Comparison of ENCODE assay signal across 16 cellular contexts in genomic region chr17:1391577-1391976, GRCh38. TPM values are rescaled to one million over a fixed set of nuclear protein-coding genes. Genes with fewer than 3 reads are reported as not detected.
DNase-seq lines count a peak whose midpoint lies in the region; ATAC-seq and TF ChIP-seq lines count a peak whose summit lies in the region.
"Had no signal": no experiment of that assay in that cellular context is flagged by ENCODE, and none has a peak within 500 bp of the region (broad histone marks: within the 10 kb centered on the region; RNA-seq: fewer than 3 reads in every experiment).

No MANE protein-coding gene starts in this region.

- no peak overlapping the region for H2AFZ ChIP-seq in OCI-LY1 (ENCODE audit: low read length)

- H4K20me1 ChIP-seq in OCI-LY1 (ENCODE audit: insufficient read depth, low read length) = peaks cover 7% of the 10 kb centered on the region; the same call in 1 of the 2 replicates

- intact Hi-C loops in CD4-positive, alpha-beta memory T cell (cut with micrococcal nuclease) = no loop called here
- intact Hi-C loops in gastrocnemius medialis (cut with DNase I; ENCODE audit: low total_unique reads) = no loop called here

- H3K9ac ChIP-seq in OCI-LY1 (ENCODE audit: low read length) = no peak overlapping the region; the same call in 1 of the 2 replicates

- peaks cover 99% of the 10 kb centered on the region for H3K79me2 ChIP-seq in OCI-LY1 (ENCODE audit: insufficient read depth, low read length)

- in situ Hi-C loops in gastrocnemius medialis (cut with MboI; ENCODE audit: low sequenced_read_pairs in 4 of 4) = no loop called here

- peak overlapping the region in 5 of 8 donors; percentile 32 to 52 (median 42) for H3K4me3 Mint-ChIP-seq in CD4-positive, alpha-beta memory T cell

- H3F3A ChIP-seq in OCI-LY1 (ENCODE audit: insufficient read depth, low read length) = no peaks in the 10 kb centered on the region

- H3K36me3 ChIP-seq in CD4-positive, alpha-beta memory T cell (ENCODE audit: insufficient read depth, low read length) = no peaks in the 10 kb centered on the region
- H3K36me3 ChIP-seq in OCI-LY1 (ENCODE audit: insufficient read depth, low read length) = peaks cover 30% of the 10 kb centered on the region
- no peaks in the 10 kb centered on the region for H3K36me3 ChIP-seq in gastroesophageal sphincter
- H3K36me3 ChIP-seq in gastrocnemius medialis = no peaks in the 10 kb centered on the region
- H3K36me3 ChIP-seq: pancreas had no signal

- ATAC-seq in gastroesophageal sphincter = no peak
- no peak for ATAC-seq in gastrocnemius medialis
- ATAC-seq in HG02884 (IDR thresholded peaks at IDR 0.05; ENCODE audit: unreplicated experiment) = no peak
- no peak for ATAC-seq in HG03565 (IDR thresholded peaks at IDR 0.05; ENCODE audit: unreplicated experiment)
- ATAC-seq: CD8-positive, alpha-beta T cell had no signal

- TF ChIP-seq EP300 in gastroesophageal sphincter (IDR thresholded peaks at IDR 0.05) = no peak

- CTCF ChIA-PET in CD4-positive, alpha-beta memory T cell (lab: Charles Lee; ENCODE audit: partially characterized antibody) = interaction anchor here (0.7 to 4.3 kb wide), 6 partner anchors 8 to 130 kb away, joined by 3 to 24 read pairs (median 4); partner anchors contain the start of genes INPP5K and YWHAE

- peaks cover 0 to 18% of the 10 kb centered on the region in 2 donors for H3K36me3 Mint-ChIP-seq in CD4-positive, alpha-beta memory T cell

- peaks cover 36 to 84% (median 61%) of the 10 kb centered on the region in 4 donors for H3K4me1 Mint-ChIP-seq in CD4-positive, alpha-beta memory T cell

- H3K27ac ChIP-seq in CD4-positive, alpha-beta memory T cell (ENCODE audit: low read depth, low read length) = peak overlapping the region; percentile 11
- H3K27ac ChIP-seq in OCI-LY1 (ENCODE audit: low read depth, low read length, poor library complexity, severe bottlenecking) (no peak overlapping the region), gastroesophageal sphincter (peak overlapping the region; percentile 48 to 77 (median 56)), gastrocnemius medialis (peak overlapping the region; percentile 96 to 100 (median 98))
- H3K27ac ChIP-seq: SJSA1 had no signal

- H3K9me3 Mint-ChIP-seq in CD4-positive, alpha-beta memory T cell = no peaks in the 10 kb centered on the region
- H3K9me3 Mint-ChIP-seq: CD8-positive, alpha-beta T cell had no signal

- H3K9me3 ChIP-seq in CD4-positive, alpha-beta memory T cell (ENCODE audit: control insufficient read depth in 1 of 2, low read length in 2 of 2) = no peaks in the 10 kb centered on the region
- H3K9me3 ChIP-seq in OCI-LY1 (ENCODE audit: low read length) (no peaks in the 10 kb centered on the region), gastroesophageal sphincter (no peaks in the 10 kb centered on the region), gastrocnemius medialis (no peaks in the 10 kb centered on the region)
- H3K9me3 ChIP-seq: left lung, pancreas, SJSA1 had no signal

- POLR2A ChIA-PET in CD4-positive, alpha-beta memory T cell (lab: Charles Lee; ENCODE audit: partially characterized antibody) = interaction anchor here (0.5 to 2.7 kb wide), 4 partner anchors 8 to 65 kb away, joined by 3 to 16 read pairs (median 4); partner anchors contain the start of genes CRK and YWHAE

- H3K4me2 ChIP-seq in OCI-LY1 (ENCODE audit: low read length) = peak overlapping the region; percentile 27; the same call in 1 of the 2 replicates

- no peak for DNase-seq in CD4-positive, alpha-beta memory T cell
- DNase-seq in gastrocnemius medialis (no peak), NCI-H1417 treated with DMSO at 0.1 percent for 48 hours (lab: John Stamatoyannopoulos, UW) (no peak), Ammon's horn (ENCODE audit: low spot score) (no peak)
- DNase-seq: anterior cingulate cortex; CD8-positive, alpha-beta T cell; effector CD8-positive, alpha-beta T cell; left lung; pancreas; stimulated activated CD4-positive, alpha-beta T cell treated with anti-CD3 and anti-CD28 coated beads, Interleukin-2, amount 100 ng/mL, for 48 hours; stimulated activated naive CD4-positive, alpha-beta T cell treated with Interleukin-2 at 50 U/mL for 16 hours had no signal

- H3K4me3 ChIP-seq in CD4-positive, alpha-beta memory T cell (ENCODE audit: low read length in 2 of 2) = no peak overlapping the region
- H3K4me3 ChIP-seq in OCI-LY1 (ENCODE audit: low read depth, low read length, poor library complexity, severe bottlenecking) (no peak overlapping the region), gastroesophageal sphincter (no peak overlapping the region), gastrocnemius medialis (peak overlapping the region in 3 of 4 donors; percentile 21 to 35 (median 27))
- H3K4me3 ChIP-seq: left lung, pancreas, SJSA1 had no signal

- no peaks in the 10 kb centered on the region for H3K27me3 ChIP-seq in CD4-positive, alpha-beta memory T cell (ENCODE audit: insufficient read depth, low read length)
- no peaks in the 10 kb centered on the region for H3K27me3 ChIP-seq in OCI-LY1 (ENCODE audit: insufficient read depth, low read length)
- no peaks in the 10 kb centered on the region for H3K27me3 ChIP-seq in gastroesophageal sphincter
- H3K27me3 ChIP-seq in gastrocnemius medialis = no peaks in the 10 kb centered on the region
- H3K27me3 ChIP-seq: left lung, pancreas, SJSA1 had no signal

- no peak for TF ChIP-seq CTCF in OCI-LY1 (IDR thresholded peaks at IDR 0.05; ENCODE audit: low read length)
- TF ChIP-seq CTCF in gastroesophageal sphincter (IDR thresholded peaks at IDR 0.05) = no peak
- no peak for TF ChIP-seq CTCF in gastrocnemius medialis (IDR thresholded peaks at IDR 0.05 in 4 of 5, conservative IDR thresholded peaks at IDR 0.05 in 1 of 5)

- no peaks in the 10 kb centered on the region for H3K27me3 Mint-ChIP-seq in CD4-positive, alpha-beta memory T cell

- TF ChIP-seq POLR2A in gastroesophageal sphincter (IDR thresholded peaks at IDR 0.05) (no peak), gastrocnemius medialis (IDR thresholded peaks at IDR 0.05) (no peak)

- H3K4me1 ChIP-seq in CD4-positive, alpha-beta memory T cell (ENCODE audit: insufficient read depth, low read length) = peaks cover 94% of the 10 kb centered on the region
- H3K4me1 ChIP-seq in OCI-LY1 (ENCODE audit: insufficient read depth, low read length, severe bottlenecking) = peaks cover 73% of the 10 kb centered on the region
- H3K4me1 ChIP-seq in gastroesophageal sphincter = peaks cover 16 to 100% (median 58%) of the 10 kb centered on the region in 3 donors
- peaks cover 90 to 91% of the 10 kb centered on the region in 2 donors for H3K4me1 ChIP-seq in gastrocnemius medialis

- H3K9me2 ChIP-seq in OCI-LY1 (ENCODE audit: low read depth, low read length) = no peaks in the 10 kb centered on the region

- 62 to 83% methylated on average over 3 to 8 of the region's 9 CpGs for WGBS in gastroesophageal sphincter (ENCODE audit: low coverage in 1 of 2), 2 donors

- H3K27ac Mint-ChIP-seq in CD4-positive, alpha-beta memory T cell = peak overlapping the region in 5 of 7 donors; percentile 36 to 76 (median 69)

RNA-seq across cellular contexts. Expression of gene YWHAE, which starts 8.4 kb away (rescaled TPM):
- 100 to 1,000 TPM; 142 to 143 TPM for total RNA-seq in CD4-positive, alpha-beta memory T cell
- 10 to 100 TPM; 54.1 to 56.4 TPM for polyA plus RNA-seq in CD4-positive, alpha-beta memory T cell
- total RNA-seq in gastroesophageal sphincter (100 to 1,000 TPM; 359 to 456 (median 398) TPM), gastrocnemius medialis (1,000 to 10,000 TPM in 3 of 4 donors, 100 to 1,000 TPM in 1; 915 to 1,814 (median 1,174) TPM)

Comparison
In these comparisons a context has a peak if more than half of its experiments do, and no peak if none do; other contexts are left out.
1. H3K4me3 ChIP-seq: peak in gastrocnemius medialis (3 of 4); none in CD4-positive, alpha-beta memory T cell (0 of 2), OCI-LY1 (single experiment) and gastroesophageal sphincter (0 of 2).